In genomic region chr20:44028868-44029847, GRCh38 we compare ENCODE assay signal across 9 cellular contexts.
A peak's percentile ranks its signal among the peaks of the same experiment; 100 is the strongest.
DNase-seq lines count a peak whose midpoint lies in the region; ATAC-seq lines count a peak whose summit lies in the region.
"Had no signal": no experiment of that assay in that cellular context is flagged by ENCODE, and none has a peak within 500 bp of the region (broad histone marks: within the 10 kb centered on the region; RNA-seq: fewer than 3 reads in every experiment).

No MANE protein-coding gene starts in this region.

- intact Hi-C loops in activated naive CD4-positive, alpha-beta T cell treated with anti-CD3 and anti-CD28 coated beads for 36 hours (cut with micrococcal nuclease) = loop anchor here (1.0 kb wide), 1 partner anchor 40 kb away; no protein-coding TSS in a partner anchor

- H3K9me3 Mint-ChIP-seq in activated naive CD4-positive, alpha-beta T cell treated with anti-CD3 and anti-CD28 coated beads for 36 hours = no peaks in the 10 kb centered on the region
- peaks cover 1 to 2% of the 10 kb centered on the region in 2 donors for H3K9me3 Mint-ChIP-seq in activated T-cell treated with anti-CD3 and anti-CD28 coated beads, Interleukin-2, amount 50 U/mL, for 72 hours
- no peaks in the 10 kb centered on the region for H3K9me3 Mint-ChIP-seq in stimulated activated naive CD8-positive, alpha-beta T cell treated with anti-CD3 and anti-CD28 coated beads, Interleukin-15, Interleukin-2, amounts not matched to agents 100 ng/mL and 50 ng/mL, for 24 hours
- H3K9me3 Mint-ChIP-seq: endodermal cell had no signal

- no peak overlapping the region for H3K4me3 Mint-ChIP-seq in activated naive CD4-positive, alpha-beta T cell treated with anti-CD3 and anti-CD28 coated beads for 36 hours
- H3K4me3 Mint-ChIP-seq in activated T-cell treated with anti-CD3 and anti-CD28 coated beads, Interleukin-2, amount 50 U/mL, for 72 hours = peak overlapping the region; percentile 79 to 87
- no peak overlapping the region for H3K4me3 Mint-ChIP-seq in stimulated activated naive CD8-positive, alpha-beta T cell treated with anti-CD3 and anti-CD28 coated beads, Interleukin-15, Interleukin-2, amounts not matched to agents 100 ng/mL and 50 ng/mL, for 24 hours
- H3K4me3 Mint-ChIP-seq: endodermal cell had no signal

- H3K27ac Mint-ChIP-seq in activated naive CD4-positive, alpha-beta T cell treated with anti-CD3 and anti-CD28 coated beads for 36 hours = peak overlapping the region; percentile 79
- H3K27ac Mint-ChIP-seq in activated T-cell treated with anti-CD3 and anti-CD28 coated beads, Interleukin-2, amount 50 U/mL, for 72 hours = peak overlapping the region; percentile 45
- H3K27ac Mint-ChIP-seq in stimulated activated naive CD8-positive, alpha-beta T cell treated with anti-CD3 and anti-CD28 coated beads, Interleukin-15, Interleukin-2, amounts not matched to agents 100 ng/mL and 50 ng/mL, for 24 hours = peak overlapping the region; percentile 56
- H3K27ac Mint-ChIP-seq: endodermal cell had no signal

- peak; percentile 60 for DNase-seq in activated naive CD4-positive, alpha-beta T cell treated with anti-CD3 and anti-CD28 coated beads for 36 hours
- DNase-seq in activated naive CD4-positive, alpha-beta T cell treated with anti-CD3 and anti-CD28 coated beads, Interleukin-2, amount 50 U/mL, for 16 hours = no peak
- peak; percentile 72 to 78 for DNase-seq in activated T-cell treated with anti-CD3 and anti-CD28 coated beads, Interleukin-2, amount 50 U/mL, for 72 hours
- DNase-seq in 8988T (no peak), NCI-H2171 treated with DMSO at 0.1 percent for 48 hours (lab: John Stamatoyannopoulos, UW) (no peak)
- DNase-seq: endodermal cell had no signal

- peaks cover 3% of the 10 kb centered on the region for H3K27me3 Mint-ChIP-seq in activated naive CD4-positive, alpha-beta T cell treated with anti-CD3 and anti-CD28 coated beads for 36 hours (ENCODE audit: low read depth)
- H3K27me3 Mint-ChIP-seq in activated T-cell treated with anti-CD3 and anti-CD28 coated beads, Interleukin-2, amount 50 U/mL, for 72 hours (ENCODE audit: low read depth) = peaks cover 44% of the 10 kb centered on the region
- peaks cover 13% of the 10 kb centered on the region for H3K27me3 Mint-ChIP-seq in stimulated activated naive CD8-positive, alpha-beta T cell treated with anti-CD3 and anti-CD28 coated beads, Interleukin-15, Interleukin-2, amounts not matched to agents 100 ng/mL and 50 ng/mL, for 24 hours

- ATAC-seq in HG03064 (IDR thresholded peaks at IDR 0.05; ENCODE audit: low read depth, unreplicated experiment) = peak; percentile 90
- ATAC-seq in activated T-cell treated with anti-CD3 and anti-CD28 coated beads, Interleukin-2, amount 50 U/mL, for 72 hours (replicated peaks in 1 of 2) = peak; percentile 97 to 98
- ATAC-seq in HG03342 (IDR thresholded peaks at IDR 0.05; ENCODE audit: unreplicated experiment) = no peak

- peaks cover 33% of the 10 kb centered on the region for H3K4me1 Mint-ChIP-seq in activated naive CD4-positive, alpha-beta T cell treated with anti-CD3 and anti-CD28 coated beads for 36 hours (ENCODE audit: low read depth)
- H3K4me1 Mint-ChIP-seq in activated T-cell treated with anti-CD3 and anti-CD28 coated beads, Interleukin-2, amount 50 U/mL, for 72 hours (ENCODE audit: low read depth) = peaks cover 67% of the 10 kb centered on the region
- H3K4me1 Mint-ChIP-seq in stimulated activated naive CD8-positive, alpha-beta T cell treated with anti-CD3 and anti-CD28 coated beads, Interleukin-15, Interleukin-2, amounts not matched to agents 100 ng/mL and 50 ng/mL, for 24 hours (ENCODE audit: low read depth) = peaks cover 29% of the 10 kb centered on the region

- H3K36me3 Mint-ChIP-seq in activated naive CD4-positive, alpha-beta T cell treated with anti-CD3 and anti-CD28 coated beads for 36 hours (ENCODE audit: low read depth) = no peaks in the 10 kb centered on the region
- H3K36me3 Mint-ChIP-seq in activated T-cell treated with anti-CD3 and anti-CD28 coated beads, Interleukin-2, amount 50 U/mL, for 72 hours (ENCODE audit: insufficient read depth in 2 of 2) = peaks cover 2 to 11% of the 10 kb centered on the region in 2 donors
- no peaks in the 10 kb centered on the region for H3K36me3 Mint-ChIP-seq in stimulated activated naive CD8-positive, alpha-beta T cell treated with anti-CD3 and anti-CD28 coated beads, Interleukin-15, Interleukin-2, amounts not matched to agents 100 ng/mL and 50 ng/mL, for 24 hours (ENCODE audit: low read depth)

- CTCF ChIA-PET in activated naive CD4-positive, alpha-beta T cell treated with anti-CD3 and anti-CD28 coated beads for 36 hours (lab: Charles Lee) = interaction anchor here (1.0 to 1.2 kb wide), 3 partner anchors 11 to 279 kb away, joined by 3 to 4 read pairs (median 4); no protein-coding TSS in a partner anchor

Comparison
In these comparisons a context has a peak if more than half of its experiments do, and no peak if none do; other contexts are left out.
1. DNase-seq: peak in activated naive CD4-positive, alpha-beta T cell treated with anti-CD3 and anti-CD28 coated beads for 36 hours (single experiment) and activated T-cell treated with anti-CD3 and anti-CD28 coated beads, Interleukin-2, amount 50 U/mL, for 72 hours (2 of 2); none in activated naive CD4-positive, alpha-beta T cell treated with anti-CD3 and anti-CD28 coated beads, Interleukin-2, amount 50 U/mL, for 16 hours (single experiment), 8988T (single experiment) and NCI-H2171 treated with DMSO at 0.1 percent for 48 hours (single experiment).
2. H3K4me3 Mint-ChIP-seq: peak in activated T-cell treated with anti-CD3 and anti-CD28 coated beads, Interleukin-2, amount 50 U/mL, for 72 hours (2 of 2); none in activated naive CD4-positive, alpha-beta T cell treated with anti-CD3 and anti-CD28 coated beads for 36 hours (single experiment) and stimulated activated naive CD8-positive, alpha-beta T cell treated with anti-CD3 and anti-CD28 coated beads, Interleukin-15, Interleukin-2, amounts not matched to agents 100 ng/mL and 50 ng/mL, for 24 hours (single experiment).
3. Peak in every context shown above with its lines, with median percentiles within 50 percentile points of each other: H3K27ac Mint-ChIP-seq.